Comparison of ENCODE assay signal across 11 cellular contexts in the genomic region with DNA sequence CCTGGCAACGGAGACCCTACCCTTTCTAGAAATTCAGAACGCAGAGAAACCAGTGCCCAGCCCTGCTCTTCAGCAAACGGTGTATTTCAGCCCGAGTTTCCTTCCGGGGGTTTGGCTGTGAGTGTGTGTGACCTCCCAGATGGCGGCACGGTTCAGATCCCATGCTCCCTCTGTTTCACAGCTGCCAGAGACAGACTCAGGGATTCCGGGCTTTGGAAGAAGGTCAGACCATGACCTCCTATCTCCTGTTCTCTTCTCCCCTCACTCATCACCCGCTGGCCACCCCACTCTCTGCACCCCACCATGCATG.
DNase-seq lines count a peak whose midpoint lies in the region; ATAC-seq and TF ChIP-seq lines count a peak whose summit lies in the region.
"Had no signal": no experiment of that assay in that cellular context is flagged by ENCODE, and none has a peak within 500 bp of the region (broad histone marks: within the 10 kb centered on the region; RNA-seq: fewer than 3 reads in every experiment).

No MANE protein-coding gene starts in this region.

- DNase-seq in activated T-cell treated with anti-CD3 and anti-CD28 coated beads, Interleukin-2, amount 50 U/mL, for 72 hours: no peak
- DNase-seq in activated T-cell treated with anti-CD3 and anti-CD28 coated beads, Interleukin-2, amount 50 U/mL, for 24 hours: no peak
- DNase-seq in foreskin melanocyte: peak; percentile 18
- no peak for DNase-seq in uterus
- DNase-seq in GM20000 (ENCODE audit: low spot score): no peak
- no peak for DNase-seq in cortex of kidney (lab: John Stamatoyannopoulos, UW)
- DNase-seq: NCI-H1105 had no signal

- no peaks in the 10 kb centered on the region for H3K36me3 Mint-ChIP-seq in activated T-cell treated with anti-CD3 and anti-CD28 coated beads, Interleukin-2, amount 50 U/mL, for 72 hours (ENCODE audit: insufficient read depth in 2 of 2)
- H3K36me3 Mint-ChIP-seq in activated T-cell treated with anti-CD3 and anti-CD28 coated beads, Interleukin-2, amount 50 U/mL, for 24 hours (ENCODE audit: low read depth): no peaks in the 10 kb centered on the region
- H3K36me3 Mint-ChIP-seq in nephron (ENCODE audit: low read depth): peaks cover 11% of the 10 kb centered on the region
- H3K36me3 Mint-ChIP-seq: activated naive CD8-positive, alpha-beta T cell had no signal

- H3K27me3 Mint-ChIP-seq in activated T-cell treated with anti-CD3 and anti-CD28 coated beads, Interleukin-2, amount 50 U/mL, for 72 hours (ENCODE audit: low read depth): peaks cover 26% of the 10 kb centered on the region
- H3K27me3 Mint-ChIP-seq in activated T-cell treated with anti-CD3 and anti-CD28 coated beads, Interleukin-2, amount 50 U/mL, for 24 hours: peaks cover 44% of the 10 kb centered on the region
- H3K27me3 Mint-ChIP-seq in nephron (ENCODE audit: low read depth): peaks cover 31% of the 10 kb centered on the region

- H3K4me1 ChIP-seq in uterus: no peaks in the 10 kb centered on the region
- H3K4me1 ChIP-seq: BLaER1 had no signal

- no peak for TF ChIP-seq POLR2A in uterus (IDR thresholded peaks at IDR 0.05)

- peak overlapping the region; percentile 10 to 32 for H3K4me3 Mint-ChIP-seq in activated T-cell treated with anti-CD3 and anti-CD28 coated beads, Interleukin-2, amount 50 U/mL, for 72 hours
- H3K4me3 Mint-ChIP-seq in activated T-cell treated with anti-CD3 and anti-CD28 coated beads, Interleukin-2, amount 50 U/mL, for 24 hours: no peak overlapping the region
- H3K4me3 Mint-ChIP-seq in nephron: peak overlapping the region; percentile 72 to 79 (median 76)
- H3K4me3 Mint-ChIP-seq: activated naive CD8-positive, alpha-beta T cell had no signal

- H3K27ac ChIP-seq in uterus: peak overlapping the region in 1 of 2 donors; percentile 63
- H3K27ac ChIP-seq: BLaER1 had no signal

- H3K27ac Mint-ChIP-seq in activated T-cell treated with anti-CD3 and anti-CD28 coated beads, Interleukin-2, amount 50 U/mL, for 72 hours: no peak overlapping the region
- no peak overlapping the region for H3K27ac Mint-ChIP-seq in activated T-cell treated with anti-CD3 and anti-CD28 coated beads, Interleukin-2, amount 50 U/mL, for 24 hours
- peak overlapping the region; percentile 7 to 71 (median 50) for H3K27ac Mint-ChIP-seq in nephron
- H3K27ac Mint-ChIP-seq: activated naive CD8-positive, alpha-beta T cell had no signal

- no peaks in the 10 kb centered on the region for H3K36me3 ChIP-seq in uterus
- H3K36me3 ChIP-seq: BLaER1 had no signal

- intact Hi-C loops in uterus (cut with DNase I; ENCODE audit: low total_unique reads): no loop called here

- ATAC-seq in activated T-cell treated with anti-CD3 and anti-CD28 coated beads, Interleukin-2, amount 50 U/mL, for 72 hours (replicated peaks in 1 of 2): no peak
- ATAC-seq in GM21447 (IDR thresholded peaks at IDR 0.05; ENCODE audit: unreplicated experiment): no peak

- H3K9me3 ChIP-seq in uterus: no peaks in the 10 kb centered on the region

- H3K4me1 Mint-ChIP-seq in activated T-cell treated with anti-CD3 and anti-CD28 coated beads, Interleukin-2, amount 50 U/mL, for 72 hours (ENCODE audit: low read depth): no peaks in the 10 kb centered on the region
- H3K4me1 Mint-ChIP-seq in activated T-cell treated with anti-CD3 and anti-CD28 coated beads, Interleukin-2, amount 50 U/mL, for 24 hours (ENCODE audit: low read depth): no peaks in the 10 kb centered on the region
- H3K4me1 Mint-ChIP-seq in nephron: peaks cover 17% of the 10 kb centered on the region

- H3K4me3 ChIP-seq in uterus: peak overlapping the region; percentile 40 to 50
- H3K4me3 ChIP-seq: BLaER1 had no signal

- TF ChIP-seq CTCF in nephron (IDR thresholded peaks at IDR 0.05; ENCODE audit: unreplicated experiment in 3 of 3) (no peak), uterus (IDR thresholded peaks at IDR 0.05) (no peak), GM20000 (IDR thresholded peaks at IDR 0.05; ENCODE audit: extremely low read depth, missing control alignments) (no peak)

- peaks cover 0 to 2% of the 10 kb centered on the region in 2 donors for H3K9me3 Mint-ChIP-seq in activated T-cell treated with anti-CD3 and anti-CD28 coated beads, Interleukin-2, amount 50 U/mL, for 72 hours
- no peaks in the 10 kb centered on the region for H3K9me3 Mint-ChIP-seq in activated T-cell treated with anti-CD3 and anti-CD28 coated beads, Interleukin-2, amount 50 U/mL, for 24 hours
- no peaks in the 10 kb centered on the region for H3K9me3 Mint-ChIP-seq in nephron

- no peaks in the 10 kb centered on the region for H3K27me3 ChIP-seq in uterus
- H3K27me3 ChIP-seq: BLaER1 had no signal

Comparison
In these comparisons a context has a peak if more than half of its experiments do, and no peak if none do; other contexts are left out.
1. H3K27ac Mint-ChIP-seq: peak in nephron (3 of 3); none in activated T-cell treated with anti-CD3 and anti-CD28 coated beads, Interleukin-2, amount 50 U/mL, for 72 hours (single experiment) and activated T-cell treated with anti-CD3 and anti-CD28 coated beads, Interleukin-2, amount 50 U/mL, for 24 hours (single experiment).